Comparison of ENCODE assay signal across 8 cellular contexts in genomic region chr1:88683848-88684481, GRCh38. TPM values are rescaled to one million over a fixed set of nuclear protein-coding genes. Genes with fewer than 3 reads are reported as not detected.
A peak's percentile ranks its signal among the peaks of the same experiment; 100 is the strongest.
DNase-seq lines count a peak whose midpoint lies in the region; ATAC-seq and TF ChIP-seq lines count a peak whose summit lies in the region.

Gene PKN2 (plus strand): TSS chr1:88684273. CDS start chr1:88684581, 308 bp downstream.

- H3K4me3 Mint-ChIP-seq in activated B cell treated with CpG ODN at 0.5 μM for 24 hours = peak within 1 kb of the TSS; percentile 95

- H3K4me1 Mint-ChIP-seq in activated B cell treated with CpG ODN at 0.5 μM for 24 hours = peaks cover 30% of the 10 kb centered on the region

- intact Hi-C loops in activated B cell treated with CpG ODN at 0.5 μM for 24 hours (cut with micrococcal nuclease) = loop anchor here (1.0 to 10.0 kb wide), 11 partner anchors 17 to 1979 kb away; partner anchors contain the start of genes GBP4, GTF2B, HS2ST1 and KYAT3

- POLR2A ChIA-PET in activated B cell treated with CpG ODN at 0.5 μM for 24 hours (lab: Charles Lee) = interaction anchor here (0.6 to 3.3 kb wide), 26 partner anchors 8 to 1980 kb away, joined by 3 to 29 read pairs (median 4); partner anchors contain the start of genes GBP1, GTF2B, HS2ST1 and LMO4

- TF ChIP-seq CTCF in AG09319 (IDR thresholded peaks at IDR 0.05; ENCODE audit: low read depth, low read length) (peak; percentile 17), activated B cell treated with CpG ODN at 0.5 μM for 24 hours (IDR thresholded peaks at IDR 0.05) (no peak)

- ATAC-seq in GM19023 (IDR thresholded peaks at IDR 0.05; ENCODE audit: unreplicated experiment) (peak; percentile 90), HG03280 (IDR thresholded peaks at IDR 0.05; ENCODE audit: unreplicated experiment) (peak; percentile 90), activated B cell treated with CpG ODN at 0.5 μM for 24 hours (ENCODE audit: low read depth) (peak; percentile 91)

- no peaks in the 10 kb centered on the region for H3K9me3 Mint-ChIP-seq in activated B cell treated with CpG ODN at 0.5 μM for 24 hours

- H3K27ac Mint-ChIP-seq in activated B cell treated with CpG ODN at 0.5 μM for 24 hours = peak within 1 kb of the TSS; percentile 97

- H3K36me3 Mint-ChIP-seq in activated B cell treated with CpG ODN at 0.5 μM for 24 hours (ENCODE audit: low read depth) = peaks cover 14% of the 10 kb centered on the region

- peak; percentile 97 for DNase-seq in AG09319 (ENCODE audit: extremely low read depth, low read depth)
- DNase-seq in NCI-H345 (lab: John Stamatoyannopoulos, UW) = peak; percentile 99
- peak; percentile 94 for DNase-seq in activated B cell treated with CpG ODN at 0.5 μM for 24 hours
- peak; percentile 18 to 98 (median 93) for DNase-seq in caudate nucleus (lab: John Stamatoyannopoulos, UW)
- DNase-seq in iPS-NIHi7 (ENCODE audit: extremely low spot score) = peak; percentile 96
- DNase-seq in smooth muscle cell of the brain vasculature (ENCODE audit: low read depth, low spot score) = peak; percentile 95

- H3K27me3 Mint-ChIP-seq in activated B cell treated with CpG ODN at 0.5 μM for 24 hours = no peaks in the 10 kb centered on the region

- CTCF ChIA-PET in activated B cell treated with CpG ODN at 0.5 μM for 24 hours (lab: Charles Lee) = interaction anchor here (1.2 to 1.5 kb wide), 2 partner anchors 28 to 193 kb away, joined by 3 to 5 read pairs; no protein-coding TSS in a partner anchor

- H3K27ac ChIP-seq in caudate nucleus (ENCODE audit: low read depth, low read length) = peak within 1 kb of the TSS; percentile 84

RNA-seq across cellular contexts. Expression of gene PKN2, which starts in this region (rescaled TPM):
- total RNA-seq in activated B cell treated with CpG ODN at 0.5 μM for 24 hours = 29.4 and 42.7 TPM in 2 replicates

Comparison
In these comparisons a context has a peak if more than half of its experiments do, and no peak if none do; other contexts are left out.
1. Peak in every context shown above with its lines: DNase-seq, ATAC-seq and H3K27ac ChIP-seq.